Comparison of ENCODE assay signal across 8 cellular contexts in the genomic region with DNA sequence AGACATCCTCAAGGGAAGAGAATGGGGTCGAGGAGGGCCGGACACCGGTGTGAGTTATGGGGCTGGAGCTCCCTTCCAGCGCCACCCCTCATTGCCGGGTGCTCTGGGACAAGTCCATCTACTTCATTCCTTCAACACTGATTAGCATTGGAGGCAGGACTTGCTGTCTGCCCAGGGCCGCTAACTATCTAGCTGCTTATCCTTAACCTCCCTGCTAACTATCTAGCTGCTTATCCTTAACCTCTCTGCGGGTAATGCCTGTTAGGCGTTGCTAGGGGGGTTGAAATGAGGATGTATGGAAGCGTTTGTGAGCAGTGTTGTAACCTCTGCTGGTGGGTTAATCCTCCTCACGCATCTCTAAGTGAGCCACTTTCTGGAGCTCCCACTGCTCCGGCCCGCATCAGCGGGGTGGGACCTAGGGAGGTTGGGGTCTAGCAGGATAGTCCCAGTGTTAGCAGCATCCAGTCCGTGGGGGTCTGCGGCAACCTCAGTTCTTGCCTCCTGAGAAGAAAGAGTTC. TPM values are rescaled to one million over a fixed set of nuclear protein-coding genes. Genes with fewer than 3 reads are reported as not detected.
DNase-seq lines count a peak whose midpoint lies in the region; ATAC-seq, FAIRE-seq and TF ChIP-seq lines count a peak whose summit lies in the region.

No MANE protein-coding gene starts in this region.

- H3K36me3 Mint-ChIP-seq in activated B cell treated with CpG ODN at 0.5 μM for 24 hours (ENCODE audit: low read depth) = no peaks in the 10 kb centered on the region

- H3K27me3 Mint-ChIP-seq in activated B cell treated with CpG ODN at 0.5 μM for 24 hours = peaks cover 6% of the 10 kb centered on the region

- intact Hi-C loops in A673 (cut with micrococcal nuclease; ENCODE audit: unreplicated experiment) = no loop called here
- intact Hi-C loops in activated B cell treated with CpG ODN at 0.5 μM for 24 hours (cut with micrococcal nuclease) = loop anchor here (1.0 to 5.0 kb wide), 2 partner anchors 11 to 70 kb away; a partner anchor contains a TSS
- intact Hi-C loops in left ventricle myocardium superior (cut with micrococcal nuclease) = no loop called here

- H3K4me1 ChIP-seq in A673 (ENCODE audit: insufficient read depth, low read length, poor library complexity, severe bottlenecking) = peaks cover 28% of the 10 kb centered on the region

- H3K9me3 ChIP-seq in A673 (ENCODE audit: low read depth, low read length, poor library complexity, severe bottlenecking) = no peaks in the 10 kb centered on the region

- H3K27ac Mint-ChIP-seq in activated B cell treated with CpG ODN at 0.5 μM for 24 hours = no peak overlapping the region

- no peak for FAIRE-seq in RCC 7860 (lab: Jason Lieb, UNC)

- BruUV-seq in A673 (replicated peaks; lab: Mats Ljungman, UMichigan) = no TSS peak

- POLR2A ChIA-PET in A673 (lab: Charles Lee; ENCODE audit: low non-redundant PET) = no interaction called here
- POLR2A ChIA-PET in activated B cell treated with CpG ODN at 0.5 μM for 24 hours (lab: Charles Lee) = interaction anchor here (0.6 to 4.9 kb wide), 6 partner anchors 9 to 248 kb away, joined by 3 to 78 read pairs (median 7); a partner anchor contains a TSS

- no peaks in the 10 kb centered on the region for H3K27me3 ChIP-seq in A673 (replicated peaks; ENCODE audit: insufficient read depth, low read depth, low read length, poor library complexity)

- H3K27ac ChIP-seq in A673 (ENCODE audit: low read depth, low read length, poor library complexity, severe bottlenecking) (peak overlapping the region; percentile 51), skin epidermis (peak overlapping the region in 20 of 21 experiments; percentile 22 to 94 (median 82))

- TF ChIP-seq CTCF in A673 (conservative IDR thresholded peaks at IDR 0.05; ENCODE audit: low read depth, low read length) (no peak), activated B cell treated with CpG ODN at 0.5 μM for 24 hours (IDR thresholded peaks at IDR 0.05) (no peak)

- H3K9me3 Mint-ChIP-seq in activated B cell treated with CpG ODN at 0.5 μM for 24 hours = no peaks in the 10 kb centered on the region

- peak overlapping the region; percentile 73 for H3K4me3 Mint-ChIP-seq in activated B cell treated with CpG ODN at 0.5 μM for 24 hours

- peak; percentile 6 for ATAC-seq in HG02642 (IDR thresholded peaks at IDR 0.05; ENCODE audit: poor library complexity, unreplicated experiment)
- ATAC-seq in activated B cell treated with CpG ODN at 0.5 μM for 24 hours (ENCODE audit: low read depth) = no peak
- peak; percentile 0 for ATAC-seq in left ventricle myocardium superior

- no peak for DNase-seq in A673 (ENCODE audit: low spot score)
- no peak for DNase-seq in activated B cell treated with CpG ODN at 0.5 μM for 24 hours
- DNase-seq in left ventricle myocardium superior = no peak
- no peak for DNase-seq in RCC 7860 (ENCODE audit: low spot score)
- DNase-seq in middle frontal gyrus (ENCODE audit: extremely low spot score, low spot score) = no peak
- no peak for DNase-seq in NCI-H510A treated with DMSO at 0.1 percent for 48 hours (lab: John Stamatoyannopoulos, UW)

- CTCF ChIA-PET in A673 (lab: Charles Lee) = interaction anchor here (2.1 kb wide), 1 partner anchor 10 kb away, joined by 10 read pairs; a partner anchor contains a TSS
- CTCF ChIA-PET in activated B cell treated with CpG ODN at 0.5 μM for 24 hours (lab: Charles Lee) = interaction anchor here (0.9 to 3.5 kb wide), 12 partner anchors 9 to 242 kb away, joined by 3 to 36 read pairs (median 5); a partner anchor contains a TSS

- H3K4me3 ChIP-seq in A673 (ENCODE audit: low read depth, low read length, poor library complexity, severe bottlenecking) = peak overlapping the region; percentile 55
- H3K4me3 ChIP-seq in skin epidermis = peak overlapping the region; percentile 23 to 56 (median 45)

- peaks cover 34% of the 10 kb centered on the region for H3K4me1 Mint-ChIP-seq in activated B cell treated with CpG ODN at 0.5 μM for 24 hours

- no peaks in the 10 kb centered on the region for H3K36me3 ChIP-seq in A673 (ENCODE audit: insufficient read depth, low read length, poor library complexity, severe bottlenecking)

RNA-seq across cellular contexts. Expression of a gene that starts 10.9 kb away (rescaled TPM):
- total RNA-seq in A673 (2021) = 11.6 and 26.8 TPM in 2 replicates
- total RNA-seq in activated B cell treated with CpG ODN at 0.5 μM for 24 hours = 22.3 and 27.3 TPM in 2 replicates
- 2.2 TPM for total RNA-seq in left ventricle myocardium superior

RNA-seq across cellular contexts. Expression of a gene that starts 13.3 kb away (rescaled TPM):
- total RNA-seq in A673 (2021) (0.11 and 0.15 TPM in 2 replicates), activated B cell treated with CpG ODN at 0.5 μM for 24 hours (0.05 TPM in 1 of 2 replicates, not detected in the other), left ventricle myocardium superior (11.6 TPM)

RNA-seq across cellular contexts. Expression of a gene that starts 48.1 kb away (rescaled TPM):
- 21.9 and 23.8 TPM in 2 replicates for total RNA-seq in A673 (2021)
- total RNA-seq in activated B cell treated with CpG ODN at 0.5 μM for 24 hours = 25.3 and 26.2 TPM in 2 replicates
- 22.7 TPM for total RNA-seq in left ventricle myocardium superior

Comparison
In these comparisons a context has a peak if more than half of its experiments do, and no peak if none do; other contexts are left out.
1. RNA of a gene that starts 13.3 kb away (total RNA-seq): 11.6 TPM in left ventricle myocardium superior (single experiment); 0.11 to 0.15 TPM in A673 and 0.05 TPM in activated B cell treated with CpG ODN at 0.5 μM for 24 hours; every median in the first group is over 10 times any median in the second.